18 cellular contexts compared by ENCODE assay signal in the genomic region with DNA sequence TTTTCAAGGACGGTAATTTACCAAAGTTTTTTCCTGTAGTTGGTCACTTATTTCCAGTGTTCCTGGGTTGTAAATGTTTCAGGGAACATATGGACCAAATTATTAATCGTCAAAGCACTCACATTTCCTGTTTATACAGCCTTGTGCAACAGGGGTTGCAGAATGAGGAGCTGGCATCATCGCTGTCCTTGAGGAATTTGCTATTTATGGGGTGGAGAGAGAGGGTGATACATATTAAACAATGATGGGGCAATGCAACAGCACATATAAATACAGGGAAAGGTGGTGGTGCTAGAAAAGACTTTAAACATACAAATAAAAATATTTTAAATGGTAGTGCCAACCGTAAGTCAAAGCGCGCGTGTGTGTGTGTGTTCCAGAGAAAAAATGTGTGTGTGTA.
DNase-seq lines count a peak whose midpoint lies in the region; TF ChIP-seq lines count a peak whose summit lies in the region.
"Had no signal": no experiment of that assay in that cellular context is flagged by ENCODE, and none has a peak within 500 bp of the region (broad histone marks: within the 10 kb centered on the region; RNA-seq: fewer than 3 reads in every experiment).

No MANE protein-coding gene starts in this region.

- no peak overlapping the region for H3K4me3 ChIP-seq in BLaER1 treated with 17β-estradiol and CSF1 and Interleukin-3, amounts not matched to agents 10 nM and 100 nM
- no peak overlapping the region for H3K4me3 ChIP-seq in hepatocyte

- no peaks in the 10 kb centered on the region; a peak in 1 of 22 replicates for H4K20me1 ChIP-seq in BLaER1 treated with 17β-estradiol and CSF1 and Interleukin-3, amounts not matched to agents 10 nM and 100 nM
- no peaks in the 10 kb centered on the region for H4K20me1 ChIP-seq in hepatocyte (ENCODE audit: insufficient read depth, poor library complexity, severe bottlenecking)

- peak; percentile 44 for DNase-seq in RWPE1 (ENCODE audit: low spot score)
- DNase-seq in epithelial cell of prostate (ENCODE audit: low read depth, low spot score): peak; percentile 20
- no peak for DNase-seq in hepatocyte (ENCODE audit: low spot score)
- no peak for DNase-seq in NCI-H1092 (lab: John Stamatoyannopoulos, UW)
- no peak for DNase-seq in posterior cingulate gyrus
- DNase-seq in NCI-H510A (lab: John Stamatoyannopoulos, UW): no peak
- DNase-seq in GF-D8 (lab: John Stamatoyannopoulos, UW): no peak
- DNase-seq: ACHN; CD4-positive, alpha-beta memory T cell; COR-L47; DMS153; DMS79 treated with DMSO at 0.1 percent for 48 hours; EL; HCEC 1CT; HFFc6 had no signal

- H3K27ac ChIP-seq in BLaER1 treated with 17β-estradiol and CSF1 and Interleukin-3, amounts not matched to agents 10 nM and 100 nM: peak overlapping the region in 1 of 11 experiments; percentile 11; a peak in 2 of 22 replicates
- H3K27ac ChIP-seq in RWPE1 (peak overlapping the region; percentile 98), epithelial cell of prostate (peak overlapping the region; percentile 3), hepatocyte (no peak overlapping the region)
- H3K27ac ChIP-seq: C4-2B, HL-60 had no signal

- no peaks in the 10 kb centered on the region for H3K9me3 ChIP-seq in BLaER1 treated with 17β-estradiol and CSF1 and Interleukin-3, amounts not matched to agents 10 nM and 100 nM (replicated peaks in 1 of 11)
- H3K9me3 ChIP-seq in hepatocyte (ENCODE audit: low read depth): no peaks in the 10 kb centered on the region

- H3K4me1 ChIP-seq in BLaER1 treated with 17β-estradiol and CSF1 and Interleukin-3, amounts not matched to agents 10 nM and 100 nM: peaks cover 12 to 62% (median 54%) of the 10 kb centered on the region in 10 experiments
- H3K4me1 ChIP-seq in hepatocyte (ENCODE audit: insufficient read depth): peaks cover 3% of the 10 kb centered on the region

- no peaks in the 10 kb centered on the region for H3K79me2 ChIP-seq in hepatocyte

- intact Hi-C loops in posterior cingulate gyrus (cut with DNase I): loop anchor here (10.0 kb wide), 1 partner anchor 108 kb away; no protein-coding TSS in a partner anchor

- H2AFZ ChIP-seq in hepatocyte: no peak overlapping the region

- H3K9ac ChIP-seq in BLaER1 treated with 17β-estradiol and CSF1 and Interleukin-3, amounts not matched to agents 10 nM and 100 nM: no peak overlapping the region

- H3K27me3 ChIP-seq in BLaER1 treated with 17β-estradiol and CSF1 and Interleukin-3, amounts not matched to agents 10 nM and 100 nM: peaks cover 0 to 9% (median 0%) of the 10 kb centered on the region in 11 experiments; a peak in 1 of 22 replicates
- H3K27me3 ChIP-seq in hepatocyte: peaks cover 3% of the 10 kb centered on the region

- H3K9me2 ChIP-seq in hepatocyte (replicated peaks; ENCODE audit: insufficient read depth): no peaks in the 10 kb centered on the region

- CTCF ChIA-PET in RWPE1 (lab: Yijun Ruan, JAX): interaction anchor here (0.6 kb wide), 1 partner anchor 32 kb away, joined by 3 read pairs; no protein-coding TSS in a partner anchor

- POLR2A ChIA-PET in RWPE1 (lab: Yijun Ruan, JAX; ENCODE audit: low non-redundant PET): no interaction called here

- WGBS in hepatocyte (ENCODE audit: low lambda C conversion rate, missing lambda C conversion rate): 71% methylated on average over 7 of the region's 7 CpGs

- peak overlapping the region in 10 of 11 experiments; percentile 17 to 94 (median 60); a peak in 17 of 22 replicates for H3K4me2 ChIP-seq in BLaER1 treated with 17β-estradiol and CSF1 and Interleukin-3, amounts not matched to agents 10 nM and 100 nM
- H3K4me2 ChIP-seq in hepatocyte: peak overlapping the region; percentile 1

- H3K36me3 ChIP-seq in BLaER1 treated with 17β-estradiol and CSF1 and Interleukin-3, amounts not matched to agents 10 nM and 100 nM: no peaks in the 10 kb centered on the region
- no peaks in the 10 kb centered on the region for H3K36me3 ChIP-seq in hepatocyte (replicated peaks; ENCODE audit: insufficient read depth, low read depth)

- TF ChIP-seq CTCF in RWPE1 (conservative IDR thresholded peaks at IDR 0.05; ENCODE audit: low read depth) (no peak), hepatocyte (IDR thresholded peaks at IDR 0.05; ENCODE audit: poor library complexity) (no peak)

Comparison
In these comparisons a context has a peak if more than half of its experiments do, and no peak if none do; other contexts are left out.
1. DNase-seq: peak in RWPE1 (single experiment) and epithelial cell of prostate (single experiment); none in hepatocyte (single experiment), NCI-H1092 (single experiment), posterior cingulate gyrus (0 of 10), NCI-H510A (single experiment) and GF-D8 (single experiment).